Comparison of ENCODE assay signal across 10 cellular contexts in genomic region chr6:166951670-166952060, GRCh38. TPM values are rescaled to one million over a fixed set of nuclear protein-coding genes. Genes with fewer than 3 reads are reported as not detected.
DNase-seq lines count a peak whose midpoint lies in the region; ATAC-seq and TF ChIP-seq lines count a peak whose summit lies in the region.
"Had no signal": no experiment of that assay in that cellular context is flagged by ENCODE, and none has a peak within 500 bp of the region (broad histone marks: within the 10 kb centered on the region; RNA-seq: fewer than 3 reads in every experiment).

No MANE protein-coding gene starts in this region.

- peak overlapping the region in 9 of 10 experiments; percentile 1 to 54 (median 21); a peak in 7 of 20 replicates for H3K4me3 ChIP-seq in BLaER1 treated with 17β-estradiol and CSF1 and Interleukin-3, amounts not matched to agents 10 nM and 100 nM
- no peak overlapping the region for H3K4me3 ChIP-seq in CD8-positive, alpha-beta memory T cell (ENCODE audit: low read length)
- no peak overlapping the region for H3K4me3 ChIP-seq in lower lobe of right lung
- H3K4me3 ChIP-seq: hepatocyte, left lung had no signal

- peaks cover 0 to 3% (median 0%) of the 10 kb centered on the region in 5 donors for H3K9me3 Mint-ChIP-seq in CD8-positive, alpha-beta memory T cell
- H3K9me3 Mint-ChIP-seq in activated B cell treated with CpG ODN at 0.5 μM for 24 hours = no peaks in the 10 kb centered on the region

- TF ChIP-seq CTCF in activated B cell treated with CpG ODN at 0.5 μM for 24 hours (IDR thresholded peaks at IDR 0.05) (no peak), lower lobe of right lung (IDR thresholded peaks at IDR 0.05) (no peak)

- H3K27me3 Mint-ChIP-seq in CD8-positive, alpha-beta memory T cell = peaks cover 0 to 2% of the 10 kb centered on the region in 2 donors
- no peaks in the 10 kb centered on the region for H3K27me3 Mint-ChIP-seq in activated B cell treated with CpG ODN at 0.5 μM for 24 hours

- peaks cover 60 to 86% (median 78%) of the 10 kb centered on the region in 11 experiments for H4K20me1 ChIP-seq in BLaER1 treated with 17β-estradiol and CSF1 and Interleukin-3, amounts not matched to agents 10 nM and 100 nM

- DNase-seq in CD8-positive, alpha-beta memory T cell = no peak
- no peak for DNase-seq in activated B cell treated with CpG ODN at 0.5 μM for 24 hours
- DNase-seq in lower lobe of right lung = no peak
- DNase-seq in NCI-H1417 (lab: John Stamatoyannopoulos, UW) = no peak
- DNase-seq: NCI-H2081 treated with DMSO at 0.1 percent for 48 hours had no signal

- H3K9ac ChIP-seq in BLaER1 treated with 17β-estradiol and CSF1 and Interleukin-3, amounts not matched to agents 10 nM and 100 nM = peak overlapping the region; percentile 20 to 88 (median 63); a peak in 16 of 22 replicates

- POLR2A ChIA-PET in CD8-positive, alpha-beta memory T cell (lab: Charles Lee) = no interaction called here
- POLR2A ChIA-PET in activated B cell treated with CpG ODN at 0.5 μM for 24 hours (lab: Charles Lee) = interaction anchor here (1.0 to 3.7 kb wide), 9 partner anchors 8 to 200 kb away, joined by 3 to 29 read pairs (median 8); partner anchors contain the start of genes CCR6 and CEP43

- H3K4me1 Mint-ChIP-seq in CD8-positive, alpha-beta memory T cell = peaks cover 42 to 65% (median 62%) of the 10 kb centered on the region in 3 donors
- peaks cover 72% of the 10 kb centered on the region for H3K4me1 Mint-ChIP-seq in activated B cell treated with CpG ODN at 0.5 μM for 24 hours

- peak overlapping the region; percentile 89 to 100 (median 96) for H3K27ac Mint-ChIP-seq in CD8-positive, alpha-beta memory T cell
- peak overlapping the region; percentile 95 for H3K27ac Mint-ChIP-seq in activated B cell treated with CpG ODN at 0.5 μM for 24 hours

- H3K4me2 ChIP-seq in BLaER1 treated with 17β-estradiol and CSF1 and Interleukin-3, amounts not matched to agents 10 nM and 100 nM = peak overlapping the region; percentile 91 to 100 (median 98)

- intact Hi-C loops in activated B cell treated with CpG ODN at 0.5 μM for 24 hours (cut with micrococcal nuclease) = loop anchor here (1.0 to 5.0 kb wide), 18 partner anchors 8 to 609 kb away; partner anchors contain the start of genes CEP43, RPS6KA2 and SFT2D1
- intact Hi-C loops in lower lobe of right lung (cut with DNase I) = no loop called here

- H3K9me3 ChIP-seq in BLaER1 treated with 17β-estradiol and CSF1 and Interleukin-3, amounts not matched to agents 10 nM and 100 nM (replicated peaks in 1 of 11) = no peaks in the 10 kb centered on the region
- no peaks in the 10 kb centered on the region for H3K9me3 ChIP-seq in CD8-positive, alpha-beta memory T cell (ENCODE audit: low read length)
- H3K9me3 ChIP-seq in lower lobe of right lung = no peaks in the 10 kb centered on the region
- H3K9me3 ChIP-seq: left lung had no signal

- CTCF ChIA-PET in CD8-positive, alpha-beta memory T cell (lab: Charles Lee) = interaction anchor here (0.9 to 5.9 kb wide), 10 partner anchors 9 to 410 kb away, joined by 3 to 37 read pairs (median 4); no protein-coding TSS in a partner anchor
- CTCF ChIA-PET in activated B cell treated with CpG ODN at 0.5 μM for 24 hours (lab: Charles Lee) = interaction anchor here (1.0 to 5.3 kb wide), 7 partner anchors 13 to 173 kb away, joined by 3 to 48 read pairs (median 4); no protein-coding TSS in a partner anchor

- H3K36me3 Mint-ChIP-seq in CD8-positive, alpha-beta memory T cell = peaks cover 0 to 52% (median 8%) of the 10 kb centered on the region in 3 donors
- H3K36me3 Mint-ChIP-seq in activated B cell treated with CpG ODN at 0.5 μM for 24 hours (ENCODE audit: low read depth) = peaks cover 61% of the 10 kb centered on the region

- peak overlapping the region; percentile 80 to 95 (median 85) for H3K4me3 Mint-ChIP-seq in CD8-positive, alpha-beta memory T cell
- H3K4me3 Mint-ChIP-seq in activated B cell treated with CpG ODN at 0.5 μM for 24 hours = peak overlapping the region; percentile 84

- no peak for ATAC-seq in activated B cell treated with CpG ODN at 0.5 μM for 24 hours (ENCODE audit: low read depth)
- no peak for ATAC-seq in lower lobe of right lung
- ATAC-seq in GM18502 (IDR thresholded peaks at IDR 0.05; ENCODE audit: poor library complexity, unreplicated experiment) = no peak
- ATAC-seq in HG02870 (IDR thresholded peaks at IDR 0.05; ENCODE audit: unreplicated experiment) = no peak

- H3K36me3 ChIP-seq in BLaER1 treated with 17β-estradiol and CSF1 and Interleukin-3, amounts not matched to agents 10 nM and 100 nM = peaks cover 28 to 79% (median 64%) of the 10 kb centered on the region in 11 experiments
- H3K36me3 ChIP-seq in CD8-positive, alpha-beta memory T cell (ENCODE audit: insufficient read depth, low read length) = peaks cover 19% of the 10 kb centered on the region
- peaks cover 18% of the 10 kb centered on the region for H3K36me3 ChIP-seq in lower lobe of right lung

- H3K27me3 ChIP-seq in BLaER1 treated with 17β-estradiol and CSF1 and Interleukin-3, amounts not matched to agents 10 nM and 100 nM = no peaks in the 10 kb centered on the region
- H3K27me3 ChIP-seq in CD8-positive, alpha-beta memory T cell (ENCODE audit: insufficient read depth, low read length, poor library complexity, severe bottlenecking) = no peaks in the 10 kb centered on the region
- no peaks in the 10 kb centered on the region for H3K27me3 ChIP-seq in lower lobe of right lung (ENCODE audit: low read depth)
- H3K27me3 ChIP-seq: hepatocyte, left lung had no signal

- H3K27ac ChIP-seq in BLaER1 treated with 17β-estradiol and CSF1 and Interleukin-3, amounts not matched to agents 10 nM and 100 nM = peak overlapping the region in 10 of 11 experiments; percentile 56 to 84 (median 70); a peak in 19 of 22 replicates
- H3K27ac ChIP-seq in CD8-positive, alpha-beta memory T cell (ENCODE audit: low read depth, low read length) = peak overlapping the region; percentile 71
- peak overlapping the region; percentile 73 for H3K27ac ChIP-seq in lower lobe of right lung

- H3K4me1 ChIP-seq in BLaER1 treated with 17β-estradiol and CSF1 and Interleukin-3, amounts not matched to agents 10 nM and 100 nM = peaks cover 56 to 77% (median 59%) of the 10 kb centered on the region in 10 experiments
- peaks cover 60% of the 10 kb centered on the region for H3K4me1 ChIP-seq in CD8-positive, alpha-beta memory T cell (ENCODE audit: insufficient read depth, low read length)
- H3K4me1 ChIP-seq in lower lobe of right lung = peaks cover 40% of the 10 kb centered on the region

RNA-seq across cellular contexts. Expression of gene RNASET2, which starts 4.7 kb away (rescaled TPM):
- 10 to 100 TPM; 22.3 to 27.6 TPM for total RNA-seq in CD8-positive, alpha-beta memory T cell
- 232 TPM for polyA plus RNA-seq in CD8-positive, alpha-beta memory T cell
- total RNA-seq in activated B cell treated with CpG ODN at 0.5 μM for 24 hours (118 and 135 TPM in 2 replicates), lower lobe of right lung (103 TPM)

RNA-seq across cellular contexts. Expression of gene CEP43, which starts 47.5 kb away (rescaled TPM):
- total RNA-seq in CD8-positive, alpha-beta memory T cell = 10 to 100 TPM; 26.4 to 29.5 TPM
- 6.8 TPM for polyA plus RNA-seq in CD8-positive, alpha-beta memory T cell
- total RNA-seq in activated B cell treated with CpG ODN at 0.5 μM for 24 hours = 26.8 and 31.0 TPM in 2 replicates
- 13.3 TPM for total RNA-seq in lower lobe of right lung

Comparison
In these comparisons a context has a peak if more than half of its experiments do, and no peak if none do; other contexts are left out.
1. H3K4me3 ChIP-seq: peak in BLaER1 treated with 17β-estradiol and CSF1 and Interleukin-3, amounts not matched to agents 10 nM and 100 nM (9 of 10); none in CD8-positive, alpha-beta memory T cell (single experiment) and lower lobe of right lung (single experiment).
2. Peak in every context shown above with its lines, with median percentiles within 50 percentile points of each other: H3K27ac ChIP-seq.